Comparison of ENCODE assay signal across 18 cellular contexts in genomic region chr12:3810540-3810939, GRCh38.
"Had no signal": no experiment of that assay in that cellular context is flagged by ENCODE, and none has a peak within 500 bp of the region (broad histone marks: within the 10 kb centered on the region; RNA-seq: fewer than 3 reads in every experiment).

No MANE protein-coding gene starts in this region.

- H3K36me3 ChIP-seq: pancreas, right atrium auricular region had no signal

- H3K9me3 ChIP-seq: gastroesophageal sphincter, pancreas, psoas muscle, right atrium auricular region, upper lobe of right lung had no signal

- H3K4me3 ChIP-seq: gastroesophageal sphincter, pancreas, psoas muscle, right atrium auricular region, upper lobe of right lung had no signal

- H3K27ac ChIP-seq: epithelial cell of prostate, gastroesophageal sphincter, pancreas, psoas muscle, right atrium auricular region, upper lobe of right lung had no signal

- H3K27me3 Mint-ChIP-seq: activated CD4-positive, alpha-beta memory T cell treated with anti-CD3 and anti-CD28 coated beads, Interleukin-2, amount 10 ng/mL, durations not matched to agents 7 days and 5 days; activated naive CD8-positive, alpha-beta T cell treated with anti-CD3 and anti-CD28 coated beads for 36 hours had no signal

- H3K4me1 Mint-ChIP-seq: nephron progenitor cell had no signal

- DNase-seq: activated CD4-positive, alpha-beta memory T cell treated with anti-CD3 and anti-CD28 coated beads, Interleukin-2, amount 10 ng/mL, durations not matched to agents 7 days and 5 days; activated CD4-positive, alpha-beta T cell treated with anti-CD3 and anti-CD28 coated beads for 48 hours; activated naive CD8-positive, alpha-beta T cell treated with anti-CD3 and anti-CD28 coated beads for 36 hours; amygdala; cortex of kidney; hypothalamus; left ventricle myocardium superior; mammary epithelial cell; midbrain; nephron progenitor cell; pancreas; psoas muscle; stimulated activated CD4-positive, alpha-beta T cell treated with anti-CD3 and anti-CD28 coated beads, Interleukin-4, amount 100 ng/mL, for 24 hours; stimulated activated naive CD8-positive, alpha-beta T cell treated with anti-CD3 and anti-CD28 coated beads, Interleukin-15, Interleukin-2, amounts not matched to agents 100 U/mL and 50 U/mL, for 24 hours; upper lobe of right lung had no signal

- H3K9me3 Mint-ChIP-seq: activated CD4-positive, alpha-beta memory T cell treated with anti-CD3 and anti-CD28 coated beads, Interleukin-2, amount 10 ng/mL, durations not matched to agents 7 days and 5 days; activated naive CD8-positive, alpha-beta T cell treated with anti-CD3 and anti-CD28 coated beads for 36 hours; nephron progenitor cell had no signal

- H3K27ac Mint-ChIP-seq: activated CD4-positive, alpha-beta memory T cell treated with anti-CD3 and anti-CD28 coated beads, Interleukin-2, amount 10 ng/mL, durations not matched to agents 7 days and 5 days; activated naive CD8-positive, alpha-beta T cell treated with anti-CD3 and anti-CD28 coated beads for 36 hours; nephron progenitor cell had no signal

- H3K27me3 ChIP-seq: gastroesophageal sphincter, pancreas, right atrium auricular region, upper lobe of right lung had no signal

- H3K36me3 Mint-ChIP-seq: activated naive CD8-positive, alpha-beta T cell treated with anti-CD3 and anti-CD28 coated beads for 36 hours had no signal

- H3K4me3 Mint-ChIP-seq: activated CD4-positive, alpha-beta memory T cell treated with anti-CD3 and anti-CD28 coated beads, Interleukin-2, amount 10 ng/mL, durations not matched to agents 7 days and 5 days; activated naive CD8-positive, alpha-beta T cell treated with anti-CD3 and anti-CD28 coated beads for 36 hours; nephron progenitor cell had no signal

- ATAC-seq: gastroesophageal sphincter; left ventricle myocardium superior; pancreas; psoas muscle; stimulated activated naive CD8-positive, alpha-beta T cell treated with anti-CD3 and anti-CD28 coated beads, Interleukin-15, Interleukin-2, amounts not matched to agents 100 U/mL and 50 U/mL, for 24 hours; upper lobe of right lung had no signal

- H3K4me1 ChIP-seq: gastroesophageal sphincter, pancreas, psoas muscle, upper lobe of right lung had no signal
